ENCODE assay signal across 1 cellular context in the genomic region with DNA sequence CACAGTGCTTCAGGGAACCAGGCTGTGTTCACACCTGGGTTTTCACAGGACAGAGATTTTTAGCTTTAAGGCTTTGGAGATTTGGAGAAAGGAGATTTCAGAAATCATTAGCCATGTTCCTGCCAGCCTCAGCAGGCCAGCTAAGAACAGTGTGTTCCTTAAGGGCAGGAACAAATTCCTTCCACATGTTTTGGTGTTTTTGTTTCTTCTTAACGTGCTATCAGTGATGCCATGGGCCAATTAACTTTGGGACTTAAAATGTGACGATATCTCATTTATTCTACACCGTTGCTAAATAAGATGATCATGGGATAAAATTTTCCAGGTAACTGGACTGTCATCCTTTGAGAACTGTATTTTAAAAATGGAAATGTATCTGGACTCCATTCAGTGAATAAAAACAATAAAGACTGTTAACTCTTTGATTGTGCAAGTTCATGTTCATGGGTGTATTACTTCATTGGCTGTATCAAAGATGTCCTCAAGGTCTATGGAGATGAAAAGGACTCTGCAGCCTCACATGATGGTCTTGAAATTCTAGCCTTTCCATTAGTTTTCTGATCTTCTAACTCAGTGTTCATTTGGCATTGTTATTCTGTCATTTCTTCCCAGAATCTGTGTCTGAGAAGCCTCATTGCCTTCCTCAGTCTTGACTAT.
TF ChIP-seq lines count a peak whose summit lies in the region.

No MANE protein-coding gene starts in this region.

TF ChIP-seq in GM23338, 12 proteins besides CTCF, POLR2A, EP300 and RAD21 (continued from another document):
- no peak for TF ChIP-seq ZNF462 (CRISPR knock-in tag; IDR thresholded peaks at IDR 0.05)
- TF ChIP-seq POLR2AphosphoS5 (IDR thresholded peaks at IDR 0.05; ENCODE audit: low read depth), result no peak
- no peak for TF ChIP-seq REST (IDR thresholded peaks at IDR 0.05; ENCODE audit: unreplicated experiment)
- TF ChIP-seq CREB1 (CRISPR knock-in tag; IDR thresholded peaks at IDR 0.05; ENCODE audit: low read depth), result no peak
- no peak for TF ChIP-seq NANOG (IDR thresholded peaks at IDR 0.05; ENCODE audit: borderline replicate concordance)
- TF ChIP-seq, protein P1, sequence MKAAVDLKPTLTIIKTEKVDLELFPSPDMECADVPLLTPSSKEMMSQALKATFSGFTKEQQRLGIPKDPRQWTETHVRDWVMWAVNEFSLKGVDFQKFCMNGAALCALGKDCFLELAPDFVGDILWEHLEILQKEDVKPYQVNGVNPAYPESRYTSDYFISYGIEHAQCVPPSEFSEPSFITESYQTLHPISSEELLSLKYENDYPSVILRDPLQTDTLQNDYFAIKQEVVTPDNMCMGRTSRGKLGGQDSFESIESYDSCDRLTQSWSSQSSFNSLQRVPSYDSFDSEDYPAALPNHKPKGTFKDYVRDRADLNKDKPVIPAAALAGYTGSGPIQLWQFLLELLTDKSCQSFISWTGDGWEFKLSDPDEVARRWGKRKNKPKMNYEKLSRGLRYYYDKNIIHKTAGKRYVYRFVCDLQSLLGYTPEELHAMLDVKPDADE (IDR thresholded peaks at IDR 0.05), result no peak
- TF ChIP-seq EZH2phosphoT487 (IDR thresholded peaks at IDR 0.05; ENCODE audit: unreplicated experiment), result no peak
- TF ChIP-seq STAT1 (IDR thresholded peaks at IDR 0.05; ENCODE audit: unreplicated experiment), result no peak
